Comparison of ENCODE assay signal across 14 cellular contexts in genomic region chr7:88090233-88090632, GRCh38.
"Had no signal": no experiment of that assay in that cellular context is flagged by ENCODE, and none has a peak within 500 bp of the region (broad histone marks: within the 10 kb centered on the region; RNA-seq: fewer than 3 reads in every experiment).

No MANE protein-coding gene starts in this region.

- H3K9me3 Mint-ChIP-seq: activated naive CD4-positive, alpha-beta T cell treated with anti-CD3 and anti-CD28 coated beads, Interleukin-2, amount 10 ng/mL, durations not matched to agents 7 days and 5 days; activated T-helper 2 cell treated with anti-CD3 and anti-CD28 coated beads, Interferon-gamma antibody, Interleukin-2, Interleukin-4, amounts not matched to agents 10 μg/mL and 5 μg/mL and 100 μg/mL, durations not matched to agents 14 hours and 24 hours and 36 hours; neural crest cell had no signal

- H3K27me3 Mint-ChIP-seq: activated naive CD4-positive, alpha-beta T cell treated with anti-CD3 and anti-CD28 coated beads, Interleukin-2, amount 10 ng/mL, durations not matched to agents 7 days and 5 days had no signal

- H3K4me3 Mint-ChIP-seq: activated naive CD4-positive, alpha-beta T cell treated with anti-CD3 and anti-CD28 coated beads, Interleukin-2, amount 10 ng/mL, durations not matched to agents 7 days and 5 days; mesothelial cell of epicardium; neural crest cell had no signal

- H3K36me3 ChIP-seq: prostate gland had no signal

- DNase-seq: activated CD4-positive, CD25-positive, alpha-beta regulatory T cell treated with anti-CD3 and anti-CD28 coated beads, Interleukin-2, amount 50 U/mL, for 72 hours; activated naive CD4-positive, alpha-beta T cell treated with anti-CD3 and anti-CD28 coated beads, Interleukin-2, amount 10 ng/mL, durations not matched to agents 7 days and 5 days; kidney; small intestine; stimulated activated CD4-positive, alpha-beta T cell treated with anti-CD3 and anti-CD28 coated beads, Interleukin-4, amount 100 ng/mL, for 4 hours; stimulated activated CD8-positive, alpha-beta memory T cell treated with anti-CD3 and anti-CD28 coated beads, Interleukin-4, amount 100 ng/mL, for 48 hours; stimulated activated naive CD4-positive, alpha-beta T cell treated with Interleukin-2 at 50 U/mL for 16 hours; T1000; trophoblast cell had no signal

- H3K9me3 ChIP-seq: prostate gland had no signal

- H3K4me3 ChIP-seq: prostate gland had no signal

- H3K27ac Mint-ChIP-seq: activated naive CD4-positive, alpha-beta T cell treated with anti-CD3 and anti-CD28 coated beads, Interleukin-2, amount 10 ng/mL, durations not matched to agents 7 days and 5 days; activated T-helper 2 cell treated with anti-CD3 and anti-CD28 coated beads, Interferon-gamma antibody, Interleukin-2, Interleukin-4, amounts not matched to agents 10 μg/mL and 5 μg/mL and 100 μg/mL, durations not matched to agents 14 hours and 24 hours and 36 hours; mesothelial cell of epicardium had no signal

- H3K36me3 Mint-ChIP-seq: activated naive CD4-positive, alpha-beta T cell treated with anti-CD3 and anti-CD28 coated beads, Interleukin-2, amount 10 ng/mL, durations not matched to agents 7 days and 5 days; mesothelial cell of epicardium had no signal

- ATAC-seq: right cardiac atrium had no signal

- H3K4me1 ChIP-seq: prostate gland had no signal

- H3K27ac ChIP-seq: prostate gland had no signal

- H3K4me1 Mint-ChIP-seq: neural crest cell had no signal
